In genomic region chr7:100065452-100066186, GRCh38 we compare ENCODE assay signal across 12 cellular contexts. TPM values are rescaled to one million over a fixed set of nuclear protein-coding genes. Genes with fewer than 3 reads are reported as not detected.
DNase-seq lines count a peak whose midpoint lies in the region; ATAC-seq and TF ChIP-seq lines count a peak whose summit lies in the region.
"Had no signal": no experiment of that assay in that cellular context is flagged by ENCODE, and none has a peak within 500 bp of the region (broad histone marks: within the 10 kb centered on the region; RNA-seq: fewer than 3 reads in every experiment).

No MANE protein-coding gene starts in this region.

- no peak overlapping the region for H3K4me3 ChIP-seq in fibroblast of lung (replicated peaks in 1 of 4; ENCODE audit: control extremely low read depth in 1 of 4, insufficient read depth in 1 of 4, low read depth in 3 of 4, low read length in 4 of 4)

- ATAC-seq in GM19452 (IDR thresholded peaks at IDR 0.05; ENCODE audit: unreplicated experiment), result no peak
- no peak for ATAC-seq in GM18520 (IDR thresholded peaks at IDR 0.05; ENCODE audit: unreplicated experiment)

- peak; percentile 34 for DNase-seq in AG08396 (ENCODE audit: low spot score)
- DNase-seq in NCI-H226, result peak; percentile 22
- DNase-seq in fibroblast of lung (ENCODE audit: low read depth in 2 of 2), result peak; percentile 66 to 91
- no peak for DNase-seq in activated CD4-positive, alpha-beta T cell treated with anti-CD3 and anti-CD28 coated beads, Interleukin-2, amount 50 U/mL, for 48 hours
- DNase-seq in activated CD8-positive, alpha-beta memory T cell treated with anti-CD3 and anti-CD28 coated beads for 24 hours, result no peak
- DNase-seq: central memory CD4-positive, alpha-beta T cell; hypothalamus; NCI-H1048; T-helper 2 cell had no signal

- peaks cover 19% of the 10 kb centered on the region for H3K9me3 Mint-ChIP-seq in nephron

- H3K9ac ChIP-seq in fibroblast of lung (ENCODE audit: insufficient read depth, low read length), result no peak overlapping the region

- H3K36me3 ChIP-seq in fibroblast of lung (ENCODE audit: control insufficient read depth, insufficient read depth, low read length), result peaks cover 9% of the 10 kb centered on the region

- peak overlapping the region; percentile 21 for H3K4me2 ChIP-seq in fibroblast of lung (ENCODE audit: extremely low read depth, insufficient read depth, low read length)

- no peak overlapping the region for H3K4me3 Mint-ChIP-seq in nephron

- H3K27ac ChIP-seq in fibroblast of lung (ENCODE audit: insufficient read depth, low read length), result peak overlapping the region; percentile 32

- peak overlapping the region; percentile 33 to 76 (median 48) for H3K27ac Mint-ChIP-seq in nephron

- no peaks in the 10 kb centered on the region for H3K79me2 ChIP-seq in fibroblast of lung (ENCODE audit: control insufficient read depth, insufficient read depth, low read length)

- peaks cover 9% of the 10 kb centered on the region for H3K4me1 Mint-ChIP-seq in nephron

- no peak overlapping the region for H2AFZ ChIP-seq in fibroblast of lung (ENCODE audit: low read length)

- H3K9me3 ChIP-seq in fibroblast of lung (ENCODE audit: control insufficient read depth, insufficient read depth, low read depth, low read length), result no peaks in the 10 kb centered on the region

- no peaks in the 10 kb centered on the region for H4K20me1 ChIP-seq in fibroblast of lung (ENCODE audit: control insufficient read depth, extremely low read depth, insufficient read depth, low read length)

- no peak for TF ChIP-seq CTCF in fibroblast of lung (conservative IDR thresholded peaks at IDR 0.05 in 1 of 2, IDR thresholded peaks at IDR 0.05 in 1 of 2; ENCODE audit: low read depth in 1 of 2, low read length in 2 of 2)
- TF ChIP-seq CTCF in nephron (IDR thresholded peaks at IDR 0.05; ENCODE audit: unreplicated experiment in 3 of 3), result no peak

- no peaks in the 10 kb centered on the region for H3K27me3 ChIP-seq in fibroblast of lung (ENCODE audit: control insufficient read depth, insufficient read depth, low read length)

- H3K36me3 Mint-ChIP-seq in nephron (ENCODE audit: low read depth), result peaks cover 91% of the 10 kb centered on the region

- H3K4me1 ChIP-seq in fibroblast of lung (ENCODE audit: control insufficient read depth, extremely low read depth, insufficient read depth, low read length), result peaks cover 6% of the 10 kb centered on the region

- H3K27me3 Mint-ChIP-seq in nephron (ENCODE audit: low read depth), result no peaks in the 10 kb centered on the region

RNA-seq across cellular contexts. Expression of gene ZNF3, which starts 15.9 kb away (rescaled TPM):
- total RNA-seq in fibroblast of lung, result 26.8 and 30.8 TPM in 2 replicates
- 19.7 and 20.4 TPM in 2 replicates for polyA plus RNA-seq in fibroblast of lung
- polyA plus RNA-seq in fibroblast of lung (2012), result 12.1 and 13.1 TPM in 2 replicates
- 15.8 and 49.9 TPM in 2 replicates for polyA minus RNA-seq in fibroblast of lung (ENCODE audit: low replicate concordance)

RNA-seq across cellular contexts. Expression of gene ZSCAN21, which starts 16.0 kb away (rescaled TPM):
- total RNA-seq in fibroblast of lung, result 11.1 and 12.1 TPM in 2 replicates
- 9.4 and 11.3 TPM in 2 replicates for polyA plus RNA-seq in fibroblast of lung
- polyA plus RNA-seq in fibroblast of lung (2012), result 7.3 and 7.6 TPM in 2 replicates
- polyA minus RNA-seq in fibroblast of lung (ENCODE audit: low replicate concordance), result 5.0 and 9.2 TPM in 2 replicates

RNA-seq across cellular contexts. Expression of gene COPS6, which starts 23.1 kb away (rescaled TPM):
- 43.1 and 71.0 TPM in 2 replicates for total RNA-seq in fibroblast of lung
- polyA plus RNA-seq in fibroblast of lung, result 188 and 312 TPM in 2 replicates
- polyA plus RNA-seq in fibroblast of lung (2012), result 187 and 310 TPM in 2 replicates
- polyA minus RNA-seq in fibroblast of lung (ENCODE audit: low replicate concordance), result 604 and 640 TPM in 2 replicates

RNA-seq across cellular contexts. Expression of gene MCM7, which starts 35.6 kb away (rescaled TPM):
- 16.7 and 24.4 TPM in 2 replicates for total RNA-seq in fibroblast of lung
- polyA plus RNA-seq in fibroblast of lung, result 34.3 and 110 TPM in 2 replicates
- 35.8 and 138 TPM in 2 replicates for polyA plus RNA-seq in fibroblast of lung (2012)
- 53.4 and 271 TPM in 2 replicates for polyA minus RNA-seq in fibroblast of lung (ENCODE audit: low replicate concordance)

RNA-seq across cellular contexts. Expression of gene AP4M1, which starts 35.8 kb away (rescaled TPM):
- 17.2 and 30.3 TPM in 2 replicates for total RNA-seq in fibroblast of lung
- polyA plus RNA-seq in fibroblast of lung, result 19.6 and 22.1 TPM in 2 replicates
- 16.6 and 23.8 TPM in 2 replicates for polyA plus RNA-seq in fibroblast of lung (2012)
- 33.3 and 35.8 TPM in 2 replicates for polyA minus RNA-seq in fibroblast of lung (ENCODE audit: low replicate concordance)

Comparison
In these comparisons a context has a peak if more than half of its experiments do, and no peak if none do; other contexts are left out.
1. DNase-seq: peak in AG08396 (single experiment), NCI-H226 (single experiment) and fibroblast of lung (2 of 2); none in activated CD4-positive, alpha-beta T cell treated with anti-CD3 and anti-CD28 coated beads, Interleukin-2, amount 50 U/mL, for 48 hours (0 of 2) and activated CD8-positive, alpha-beta memory T cell treated with anti-CD3 and anti-CD28 coated beads for 24 hours (single experiment).